ENCODE assay signal across 15 cellular contexts in the genomic region with DNA sequence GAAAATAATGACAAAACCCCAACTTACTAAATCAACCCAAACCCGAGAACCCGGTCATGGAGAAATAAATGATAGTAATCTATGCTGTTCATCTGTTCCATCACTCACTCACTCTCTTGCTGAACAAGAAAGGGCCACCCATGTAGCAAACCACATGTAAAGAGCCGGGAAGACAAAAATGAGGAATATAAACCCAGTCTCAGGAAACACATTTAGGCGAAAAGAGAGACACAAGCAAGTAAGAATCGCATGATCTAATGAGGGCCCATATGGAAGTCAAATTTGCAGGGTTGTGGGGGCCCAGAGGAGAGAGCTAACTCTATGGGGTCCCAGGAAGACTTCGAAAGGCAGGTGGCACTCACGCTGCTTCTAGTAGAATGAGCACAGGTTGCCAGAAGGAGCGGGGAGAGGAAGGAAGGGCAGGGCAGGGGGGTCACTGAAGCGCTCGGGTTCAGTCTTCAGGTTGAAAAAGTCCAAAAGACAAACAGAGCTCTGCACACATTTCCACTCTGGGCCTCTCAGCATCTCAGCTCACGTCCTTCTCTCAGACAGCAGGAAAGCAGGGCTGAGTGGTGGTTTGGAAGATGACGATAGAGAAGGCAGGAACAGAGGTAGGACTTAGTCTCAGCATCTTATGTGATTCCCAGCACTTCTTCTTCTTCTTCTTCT.
DNase-seq lines count a peak whose midpoint lies in the region; ATAC-seq and TF ChIP-seq lines count a peak whose summit lies in the region.
"Had no signal": no experiment of that assay in that cellular context is flagged by ENCODE, and none has a peak within 500 bp of the region (broad histone marks: within the 10 kb centered on the region; RNA-seq: fewer than 3 reads in every experiment).

No MANE protein-coding gene starts in this region.

- H3K36me3 Mint-ChIP-seq in T-cell: peaks cover 18% of the 10 kb centered on the region
- peaks cover 90% of the 10 kb centered on the region for H3K36me3 Mint-ChIP-seq in activated T-helper 17 cell treated with anti-CD3 and anti-CD28 coated beads, Interleukin-2, amount 50 U/mL, for 72 hours (ENCODE audit: low read depth)
- no peaks in the 10 kb centered on the region for H3K36me3 Mint-ChIP-seq in naive thymus-derived CD8-positive, alpha-beta T cell

- H3K27ac Mint-ChIP-seq in T-cell: peak overlapping the region; percentile 95 to 96
- peak overlapping the region; percentile 98 for H3K27ac Mint-ChIP-seq in activated T-helper 17 cell treated with anti-CD3 and anti-CD28 coated beads, Interleukin-2, amount 50 U/mL, for 72 hours
- H3K27ac Mint-ChIP-seq in naive thymus-derived CD8-positive, alpha-beta T cell: peak overlapping the region; percentile 91 to 98 (median 96)
- H3K27ac Mint-ChIP-seq: type B pancreatic cell had no signal

- no peaks in the 10 kb centered on the region for H3K27me3 Mint-ChIP-seq in T-cell
- no peaks in the 10 kb centered on the region for H3K27me3 Mint-ChIP-seq in activated T-helper 17 cell treated with anti-CD3 and anti-CD28 coated beads, Interleukin-2, amount 50 U/mL, for 72 hours
- H3K27me3 Mint-ChIP-seq in naive thymus-derived CD8-positive, alpha-beta T cell: no peaks in the 10 kb centered on the region
- H3K27me3 Mint-ChIP-seq: type B pancreatic cell had no signal

- CTCF ChIA-PET in T-cell (lab: Charles Lee): interaction anchor here (0.5 to 2.6 kb wide), 28 partner anchors 8 to 400 kb away, joined by 3 to 27 read pairs (median 5); no protein-coding TSS in a partner anchor
- CTCF ChIA-PET in A673 (lab: Charles Lee): interaction anchor here (0.6 to 1.0 kb wide), 2 partner anchors 82 to 1494 kb away, joined by 4 to 10 read pairs; no protein-coding TSS in a partner anchor

- peak; percentile 50 for DNase-seq in activated CD4-positive, alpha-beta T cell treated with anti-CD3 and anti-CD28 coated beads for 48 hours
- DNase-seq in activated CD4-positive, alpha-beta T cell treated with anti-CD3 and anti-CD28 coated beads for 4 hours: no peak
- peak in 33 of 34 experiments; percentile 6 to 70 (median 43) for DNase-seq in T-cell
- DNase-seq in naive thymus-derived CD8-positive, alpha-beta T cell: peak in 9 of 10 donors; percentile 19 to 72 (median 41)
- DNase-seq in MV-4-11 (lab: John Stamatoyannopoulos, UW): no peak
- no peak for DNase-seq in DMS 273 (lab: John Stamatoyannopoulos, UW; ENCODE audit: unreplicated experiment)
- no peak for DNase-seq in A673 (ENCODE audit: low spot score)
- DNase-seq: colonic mucosa, COR-L47, left ventricle myocardium superior, pancreas had no signal

- peaks cover 75 to 81% (median 78%) of the 10 kb centered on the region in 3 donors for H3K4me1 Mint-ChIP-seq in T-cell
- peaks cover 44% of the 10 kb centered on the region for H3K4me1 Mint-ChIP-seq in activated T-helper 17 cell treated with anti-CD3 and anti-CD28 coated beads, Interleukin-2, amount 50 U/mL, for 72 hours
- H3K4me1 Mint-ChIP-seq in naive thymus-derived CD8-positive, alpha-beta T cell: peaks cover 48 to 74% (median 72%) of the 10 kb centered on the region in 4 donors

- no peak overlapping the region for H3K4me3 ChIP-seq in A673 (ENCODE audit: low read depth, low read length, poor library complexity, severe bottlenecking)
- H3K4me3 ChIP-seq: colonic mucosa, pancreas, SK-N-MC had no signal

- intact Hi-C loops in A673 (cut with micrococcal nuclease; ENCODE audit: unreplicated experiment): loop anchor here (2.0 kb wide), 1 partner anchor 82 kb away; no protein-coding TSS in a partner anchor

- no peak overlapping the region for H3K27ac ChIP-seq in A673 (ENCODE audit: low read depth, low read length, poor library complexity, severe bottlenecking)
- H3K27ac ChIP-seq: colonic mucosa, epithelial cell of prostate, pancreas, SK-N-MC had no signal

- peak overlapping the region; percentile 70 to 81 (median 76) for H3K4me3 Mint-ChIP-seq in T-cell
- peak overlapping the region; percentile 97 for H3K4me3 Mint-ChIP-seq in activated T-helper 17 cell treated with anti-CD3 and anti-CD28 coated beads, Interleukin-2, amount 50 U/mL, for 72 hours
- peak overlapping the region; percentile 68 to 86 (median 81) for H3K4me3 Mint-ChIP-seq in naive thymus-derived CD8-positive, alpha-beta T cell
- H3K4me3 Mint-ChIP-seq: type B pancreatic cell had no signal

- POLR2A ChIA-PET in T-cell (lab: Charles Lee) (interaction anchor here (0.5 to 0.8 kb wide), 7 partner anchors 8 to 386 kb away, joined by 4 to 7 read pairs (median 4); no protein-coding TSS in a partner anchor), A673 (lab: Charles Lee; ENCODE audit: low non-redundant PET) (no interaction called here)
- POLR2A ChIA-PET in naive thymus-derived CD8-positive, alpha-beta T cell (lab: Charles Lee): interaction anchor here (0.6 to 10.8 kb wide), 13 partner anchors 10 to 401 kb away, joined by 3 to 127 read pairs (median 5); no protein-coding TSS in a partner anchor

- BruUV-seq in A673 (replicated peaks; lab: Mats Ljungman, UMichigan): no TSS peak

- no peaks in the 10 kb centered on the region for H3K4me1 ChIP-seq in A673 (ENCODE audit: insufficient read depth, low read length, poor library complexity, severe bottlenecking)
- H3K4me1 ChIP-seq: colonic mucosa, pancreas had no signal

- H3K9me3 Mint-ChIP-seq in T-cell: no peaks in the 10 kb centered on the region
- H3K9me3 Mint-ChIP-seq in activated T-helper 17 cell treated with anti-CD3 and anti-CD28 coated beads, Interleukin-2, amount 50 U/mL, for 72 hours: no peaks in the 10 kb centered on the region
- no peaks in the 10 kb centered on the region for H3K9me3 Mint-ChIP-seq in naive thymus-derived CD8-positive, alpha-beta T cell
- H3K9me3 Mint-ChIP-seq: type B pancreatic cell had no signal

- no peaks in the 10 kb centered on the region for H3K9me3 ChIP-seq in A673 (ENCODE audit: low read depth, low read length, poor library complexity, severe bottlenecking)
- H3K9me3 ChIP-seq: colonic mucosa, pancreas had no signal

- H3K27me3 ChIP-seq in A673 (replicated peaks; ENCODE audit: insufficient read depth, low read depth, low read length, poor library complexity): no peaks in the 10 kb centered on the region
- H3K27me3 ChIP-seq: colonic mucosa had no signal

- H3K36me3 ChIP-seq in A673 (ENCODE audit: insufficient read depth, low read length, poor library complexity, severe bottlenecking): no peaks in the 10 kb centered on the region
- H3K36me3 ChIP-seq: colonic mucosa, pancreas had no signal

- no peak for TF ChIP-seq CTCF in A673 (conservative IDR thresholded peaks at IDR 0.05; ENCODE audit: low read depth, low read length)

- peak; percentile 16 to 75 (median 22) for ATAC-seq in T-cell (replicated peaks in 1 of 4)
- ATAC-seq in activated T-helper 17 cell treated with anti-CD3 and anti-CD28 coated beads, Interleukin-2, amount 50 U/mL, for 72 hours (replicated peaks): no peak
- ATAC-seq in naive thymus-derived CD8-positive, alpha-beta T cell: peak; percentile 40 to 58

Comparison
In these comparisons a context has a peak if more than half of its experiments do, and no peak if none do; other contexts are left out.
1. DNase-seq: peak in activated CD4-positive, alpha-beta T cell treated with anti-CD3 and anti-CD28 coated beads for 48 hours (single experiment), T-cell (33 of 34) and naive thymus-derived CD8-positive, alpha-beta T cell (9 of 10); none in activated CD4-positive, alpha-beta T cell treated with anti-CD3 and anti-CD28 coated beads for 4 hours (0 of 2), MV-4-11 (single experiment), DMS 273 (single experiment) and A673 (single experiment).
2. Peak in every context shown above with its lines, with median percentiles within 50 percentile points of each other: H3K27ac Mint-ChIP-seq and H3K4me3 Mint-ChIP-seq.